Comparison of ENCODE assay signal across 9 cellular contexts in the genomic region with DNA sequence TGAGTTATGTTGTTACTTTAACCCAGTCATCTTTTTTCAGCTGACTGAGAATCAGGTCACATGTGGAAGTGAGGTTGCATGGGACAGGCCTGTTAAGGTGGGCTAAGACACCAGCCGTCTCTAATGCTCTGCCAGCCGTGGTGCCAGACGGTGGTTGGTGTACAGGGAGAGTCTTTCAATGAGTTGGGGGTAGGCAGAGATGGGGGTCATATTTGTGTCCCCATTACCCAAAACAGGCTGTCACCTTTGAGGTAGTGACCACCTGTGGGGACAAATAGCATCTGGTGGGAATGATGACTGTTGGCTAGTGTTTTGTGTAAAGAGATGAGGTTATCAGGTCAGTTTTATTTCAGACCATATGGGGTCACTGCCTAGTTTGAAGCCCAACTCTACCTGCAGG. TPM values are rescaled to one million over a fixed set of nuclear protein-coding genes. Genes with fewer than 3 reads are reported as not detected.
A peak's percentile ranks its signal among the peaks of the same experiment; 100 is the strongest.
DNase-seq lines count a peak whose midpoint lies in the region; ATAC-seq and TF ChIP-seq lines count a peak whose summit lies in the region.
"Had no signal": no experiment of that assay in that cellular context is flagged by ENCODE, and none has a peak within 500 bp of the region (broad histone marks: within the 10 kb centered on the region; RNA-seq: fewer than 3 reads in every experiment).

No MANE protein-coding gene starts in this region.

- H3K27me3 Mint-ChIP-seq in activated CD4-positive, alpha-beta T cell treated with anti-CD3 and anti-CD28 coated beads for 36 hours: peaks cover 8% of the 10 kb centered on the region
- peaks cover 28% of the 10 kb centered on the region for H3K27me3 Mint-ChIP-seq in stimulated activated memory B cell treated with anti-CD40 and anti-IgM and Interleukin-4, amounts not matched to agents 10 μg/mL and 1 μg/mL and 100 μg/mL, for 72 hours

- peak overlapping the region; percentile 100 for H3K4me3 Mint-ChIP-seq in activated CD4-positive, alpha-beta T cell treated with anti-CD3 and anti-CD28 coated beads for 36 hours
- H3K4me3 Mint-ChIP-seq in stimulated activated memory B cell treated with anti-CD40 and anti-IgM and Interleukin-4, amounts not matched to agents 10 μg/mL and 1 μg/mL and 100 μg/mL, for 72 hours: peak overlapping the region; percentile 61

- ATAC-seq in activated CD4-positive, alpha-beta T cell treated with anti-CD3 and anti-CD28 coated beads for 36 hours: no peak
- ATAC-seq in SK-N-SH treated with all-trans-retinoic acid at 6 μM for 48 hours (no peak), GM19467 (IDR thresholded peaks at IDR 0.05; ENCODE audit: unreplicated experiment) (no peak), GM18511 (IDR thresholded peaks at IDR 0.05; ENCODE audit: unreplicated experiment) (no peak)
- no peak for ATAC-seq in stimulated activated memory B cell treated with anti-CD40 and anti-IgM and Interleukin-4, amounts not matched to agents 10 μg/mL and 1 μg/mL and 100 μg/mL, for 72 hours

- H3K9me3 Mint-ChIP-seq in activated CD4-positive, alpha-beta T cell treated with anti-CD3 and anti-CD28 coated beads for 36 hours (ENCODE audit: low read depth): no peaks in the 10 kb centered on the region
- no peaks in the 10 kb centered on the region for H3K9me3 Mint-ChIP-seq in stimulated activated memory B cell treated with anti-CD40 and anti-IgM and Interleukin-4, amounts not matched to agents 10 μg/mL and 1 μg/mL and 100 μg/mL, for 72 hours

- POLR2A ChIA-PET in activated CD4-positive, alpha-beta T cell treated with anti-CD3 and anti-CD28 coated beads for 36 hours (lab: Charles Lee): interaction anchor here (0.7 kb wide), 1 partner anchor 111 kb away, joined by 3 read pairs; no protein-coding TSS in a partner anchor

- no peak for TF ChIP-seq CTCF in fibroblast of mammary gland (conservative IDR thresholded peaks at IDR 0.05; ENCODE audit: control insufficient read depth, insufficient read depth, low read depth, low read length)
- TF ChIP-seq CTCF in GM13976 (IDR thresholded peaks at IDR 0.05; ENCODE audit: borderline replicate concordance, control extremely low read depth, extremely low read depth, insufficient read depth, missing control alignments): no peak

- H3K4me3 ChIP-seq in fibroblast of mammary gland (ENCODE audit: control insufficient read depth, low read depth, low read length): peak overlapping the region; percentile 97

- H3K27ac Mint-ChIP-seq in activated CD4-positive, alpha-beta T cell treated with anti-CD3 and anti-CD28 coated beads for 36 hours: peak overlapping the region; percentile 100
- H3K27ac Mint-ChIP-seq in stimulated activated memory B cell treated with anti-CD40 and anti-IgM and Interleukin-4, amounts not matched to agents 10 μg/mL and 1 μg/mL and 100 μg/mL, for 72 hours: peak overlapping the region; percentile 94

- peaks cover 51% of the 10 kb centered on the region for H3K4me1 Mint-ChIP-seq in activated CD4-positive, alpha-beta T cell treated with anti-CD3 and anti-CD28 coated beads for 36 hours
- peaks cover 53% of the 10 kb centered on the region for H3K4me1 Mint-ChIP-seq in stimulated activated memory B cell treated with anti-CD40 and anti-IgM and Interleukin-4, amounts not matched to agents 10 μg/mL and 1 μg/mL and 100 μg/mL, for 72 hours

- CTCF ChIA-PET in activated CD4-positive, alpha-beta T cell treated with anti-CD3 and anti-CD28 coated beads for 36 hours (lab: Charles Lee): interaction anchor here (0.5 kb wide), 1 partner anchor 539 kb away, joined by 3 read pairs; no protein-coding TSS in a partner anchor

- in situ Hi-C loops in GM13976 (cut with MboI; ENCODE audit: low sequenced_read_pairs, unreplicated experiment): no loop called here

- peaks cover 61% of the 10 kb centered on the region for H3K36me3 Mint-ChIP-seq in activated CD4-positive, alpha-beta T cell treated with anti-CD3 and anti-CD28 coated beads for 36 hours (ENCODE audit: low read depth)
- peaks cover 43% of the 10 kb centered on the region for H3K36me3 Mint-ChIP-seq in stimulated activated memory B cell treated with anti-CD40 and anti-IgM and Interleukin-4, amounts not matched to agents 10 μg/mL and 1 μg/mL and 100 μg/mL, for 72 hours

- no peak for DNase-seq in activated CD4-positive, alpha-beta T cell treated with anti-CD3 and anti-CD28 coated beads for 36 hours
- DNase-seq in activated CD4-positive, alpha-beta T cell treated with anti-CD3 and anti-CD28 coated beads, Interleukin-2, amount 50 U/mL, for 4 hours: no peak
- no peak for DNase-seq in fibroblast of mammary gland (ENCODE audit: low read depth)
- DNase-seq in GM13976 (ENCODE audit: low spot score): no peak
- DNase-seq: NK-92 treated with Interleukin-12 subunit alpha and Interleukin-12 subunit beta, amount 100 ng/mL, for 24 hours had no signal

- intact Hi-C loops in activated CD4-positive, alpha-beta T cell treated with anti-CD3 and anti-CD28 coated beads for 36 hours (cut with DNase I, micrococcal nuclease): loop anchor here in 1 of 2 experiments (1.0 kb wide), 1 partner anchor 8 kb away; a partner anchor contains a TSS

TF ChIP-seq in SK-N-SH treated with all-trans-retinoic acid at 6 μM for 48 hours, 23 proteins besides CTCF, POLR2A, EP300 and RAD21:
- TF ChIP-seq PPARA (CRISPR knock-in tag; IDR thresholded peaks at IDR 0.05; ENCODE audit: borderline replicate concordance) (no peak), ZNF565 (CRISPR knock-in tag; conservative IDR thresholded peaks at IDR 0.05; ENCODE audit: low read depth) (no peak), GLIS3 (CRISPR knock-in tag; IDR thresholded peaks at IDR 0.05) (0 out of 2 replicates have a peak, but pooled peaks have one; percentile 58), ISL1 (CRISPR knock-in tag; IDR thresholded peaks at IDR 0.05) (no peak), RARB (CRISPR knock-in tag; IDR thresholded peaks at IDR 0.05) (no peak), TCF4 (CRISPR knock-in tag; IDR thresholded peaks at IDR 0.05; ENCODE audit: borderline replicate concordance) (no peak)
- TF ChIP-seq, protein P1, sequence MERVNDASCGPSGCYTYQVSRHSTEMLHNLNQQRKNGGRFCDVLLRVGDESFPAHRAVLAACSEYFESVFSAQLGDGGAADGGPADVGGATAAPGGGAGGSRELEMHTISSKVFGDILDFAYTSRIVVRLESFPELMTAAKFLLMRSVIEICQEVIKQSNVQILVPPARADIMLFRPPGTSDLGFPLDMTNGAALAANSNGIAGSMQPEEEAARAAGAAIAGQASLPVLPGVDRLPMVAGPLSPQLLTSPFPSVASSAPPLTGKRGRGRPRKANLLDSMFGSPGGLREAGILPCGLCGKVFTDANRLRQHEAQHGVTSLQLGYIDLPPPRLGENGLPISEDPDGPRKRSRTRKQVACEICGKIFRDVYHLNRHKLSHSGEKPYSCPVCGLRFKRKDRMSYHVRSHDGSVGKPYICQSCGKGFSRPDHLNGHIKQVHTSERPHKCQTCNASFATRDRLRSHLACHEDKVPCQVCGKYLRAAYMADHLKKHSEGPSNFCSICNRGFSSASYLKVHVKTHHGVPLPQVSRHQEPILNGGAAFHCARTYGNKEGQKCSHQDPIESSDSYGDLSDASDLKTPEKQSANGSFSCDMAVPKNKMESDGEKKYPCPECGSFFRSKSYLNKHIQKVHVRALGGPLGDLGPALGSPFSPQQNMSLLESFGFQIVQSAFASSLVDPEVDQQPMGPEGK (CRISPR knock-in tag; IDR thresholded peaks at IDR 0.05; ENCODE audit: borderline replicate concordance): 0 out of 2 replicates have a peak, but pooled peaks have one; percentile 15
- TF ChIP-seq, protein P2, sequence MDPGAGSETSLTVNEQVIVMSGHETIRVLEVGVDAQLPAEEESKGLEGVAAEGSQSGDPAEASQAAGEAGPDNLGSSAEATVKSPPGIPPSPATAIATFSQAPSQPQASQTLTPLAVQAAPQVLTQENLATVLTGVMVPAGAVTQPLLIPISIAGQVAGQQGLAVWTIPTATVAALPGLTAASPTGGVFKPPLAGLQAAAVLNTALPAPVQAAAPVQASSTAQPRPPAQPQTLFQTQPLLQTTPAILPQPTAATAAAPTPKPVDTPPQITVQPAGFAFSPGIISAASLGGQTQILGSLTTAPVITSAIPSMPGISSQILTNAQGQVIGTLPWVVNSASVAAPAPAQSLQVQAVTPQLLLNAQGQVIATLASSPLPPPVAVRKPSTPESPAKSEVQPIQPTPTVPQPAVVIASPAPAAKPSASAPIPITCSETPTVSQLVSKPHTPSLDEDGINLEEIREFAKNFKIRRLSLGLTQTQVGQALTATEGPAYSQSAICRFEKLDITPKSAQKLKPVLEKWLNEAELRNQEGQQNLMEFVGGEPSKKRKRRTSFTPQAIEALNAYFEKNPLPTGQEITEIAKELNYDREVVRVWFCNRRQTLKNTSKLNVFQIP (CRISPR knock-in tag; IDR thresholded peaks at IDR 0.05; ENCODE audit: borderline replicate concordance, low read depth): no peak

RNA-seq across cellular contexts. Expression of a gene that starts 1.8 kb away (rescaled TPM):
- 1,000 to 10,000 TPM; 1,648 to 1,818 TPM for total RNA-seq in activated CD4-positive, alpha-beta T cell treated with anti-CD3 and anti-CD28 coated beads for 36 hours

RNA-seq across cellular contexts. Expression of a gene that starts 8.1 kb away (rescaled TPM):
- total RNA-seq in activated CD4-positive, alpha-beta T cell treated with anti-CD3 and anti-CD28 coated beads for 36 hours: 1 to 10 TPM; 2.7 to 3.4 TPM
